Comparison of ENCODE assay signal across 15 cellular contexts in the genomic region with DNA sequence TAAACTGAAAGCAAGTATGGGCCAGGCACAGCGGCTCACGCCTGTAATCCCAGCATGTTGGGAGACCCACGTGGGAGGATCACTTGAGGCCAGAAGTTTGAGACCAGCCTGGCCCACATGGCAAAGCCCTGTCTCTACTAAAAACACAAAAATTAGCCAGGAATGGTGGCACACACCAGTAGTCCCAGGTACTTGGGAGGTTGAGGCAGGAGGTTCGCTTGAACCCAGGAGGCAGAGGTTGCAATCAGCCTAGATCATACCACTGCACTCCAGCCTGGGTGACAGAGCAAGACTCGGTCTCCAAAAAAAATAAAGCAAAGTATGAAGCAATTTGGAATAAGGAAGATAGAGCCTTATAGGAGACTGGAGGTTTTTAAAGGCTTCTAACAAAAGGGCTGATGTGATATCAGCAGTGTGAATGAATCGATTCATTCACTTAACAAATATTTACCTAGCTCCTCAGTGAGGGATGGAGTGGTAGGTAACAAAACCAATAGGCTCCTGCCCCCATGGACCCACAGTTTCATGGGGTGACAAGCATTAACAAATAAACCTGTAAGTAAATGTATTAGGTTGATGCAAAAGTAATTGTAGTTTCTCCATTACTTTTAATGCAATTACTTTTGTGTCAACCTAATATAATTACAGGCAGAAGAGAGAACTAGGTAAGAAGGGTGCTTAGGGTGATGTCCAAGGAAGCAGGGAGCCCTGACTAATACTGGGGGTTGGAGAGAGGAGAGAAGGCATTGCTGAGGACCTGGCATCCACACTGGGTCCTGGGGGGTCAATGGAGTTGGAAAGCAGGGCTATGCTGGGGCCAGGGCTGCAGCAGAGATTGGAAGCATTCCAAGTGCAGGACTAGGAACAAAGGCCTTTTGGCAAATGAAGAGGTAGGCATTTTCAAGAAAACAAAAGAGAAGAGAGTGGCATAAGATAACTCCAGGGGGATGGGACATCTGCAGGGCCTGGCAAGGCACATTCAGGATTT.
DNase-seq lines count a peak whose midpoint lies in the region; TF ChIP-seq lines count a peak whose summit lies in the region.
"Had no signal": no experiment of that assay in that cellular context is flagged by ENCODE, and none has a peak within 500 bp of the region (broad histone marks: within the 10 kb centered on the region; RNA-seq: fewer than 3 reads in every experiment).

No MANE protein-coding gene starts in this region.

- H3K4me3 ChIP-seq in fibroblast of the aortic adventitia (ENCODE audit: low read depth, low read length), result no peak overlapping the region
- no peak overlapping the region for H3K4me3 ChIP-seq in prostate gland
- H3K4me3 ChIP-seq: HAP-1, testis had no signal

- TF ChIP-seq POLR2A in prostate gland (IDR thresholded peaks at IDR 0.05), result no peak

- no peaks in the 10 kb centered on the region for H3K36me3 ChIP-seq in prostate gland
- H3K36me3 ChIP-seq: HAP-1 had no signal

- no peaks in the 10 kb centered on the region for H3K9me3 ChIP-seq in prostate gland
- H3K9me3 ChIP-seq: testis had no signal

- peaks cover 11% of the 10 kb centered on the region for H3K4me1 ChIP-seq in prostate gland (replicated peaks)
- H3K4me1 ChIP-seq: testis had no signal

- TF ChIP-seq CTCF in fibroblast of the aortic adventitia (IDR thresholded peaks at IDR 0.05; ENCODE audit: insufficient read depth, low read length) (no peak), prostate gland (IDR thresholded peaks at IDR 0.05) (no peak)

- intact Hi-C loops in prostate gland (cut with DNase I), result no loop called here

- peak; percentile 45 for DNase-seq in DMS79 treated with DMSO at 0.1 percent for 48 hours (lab: John Stamatoyannopoulos, UW)
- no peak for DNase-seq in DMS79 (lab: John Stamatoyannopoulos, UW)
- peak; percentile 87 for DNase-seq in NCI-H345 (lab: John Stamatoyannopoulos, UW)
- DNase-seq in fibroblast of the aortic adventitia (ENCODE audit: low read depth), result peak; percentile 44
- DNase-seq in prostate gland (ENCODE audit: low spot score), result no peak
- DNase-seq in COLO829 (ENCODE audit: low spot score), result no peak
- DNase-seq in Kasumi-1 (lab: John Stamatoyannopoulos, UW), result no peak
- DNase-seq in hypothalamus (lab: John Stamatoyannopoulos, UW), result no peak
- DNase-seq: activated CD4-positive, CD25-positive, alpha-beta regulatory T cell treated with anti-CD3 and anti-CD28 coated beads, Interleukin-2, amount 50 U/mL, for 72 hours; activated naive CD4-positive, alpha-beta T cell treated with anti-CD3 and anti-CD28 coated beads, Interleukin-2, amount 10 ng/mL, durations not matched to agents 7 days and 5 days; cortex of kidney; RPMI8226; testis had no signal

- WGBS in prostate gland, result 66% methylated on average over 6 of the region's 6 CpGs

- peak overlapping the region; percentile 76 for H3K27ac ChIP-seq in prostate gland
- H3K27ac ChIP-seq: C4-2B, testis had no signal

- no peaks in the 10 kb centered on the region for H3K27me3 ChIP-seq in prostate gland (replicated peaks; ENCODE audit: insufficient read depth)
- H3K27me3 ChIP-seq: testis had no signal

Comparison
In these comparisons a context has a peak if more than half of its experiments do, and no peak if none do; other contexts are left out.
1. DNase-seq: peak in DMS79 treated with DMSO at 0.1 percent for 48 hours (single experiment), NCI-H345 (single experiment) and fibroblast of the aortic adventitia (single experiment); none in DMS79 (single experiment), prostate gland (single experiment), COLO829 (single experiment), Kasumi-1 (0 of 2) and hypothalamus (0 of 51).